8 cellular contexts compared by ENCODE assay signal in genomic region chr1:166167395-166167922, GRCh38. TPM values are rescaled to one million over a fixed set of nuclear protein-coding genes. Genes with fewer than 3 reads are reported as not detected.
DNase-seq lines count a peak whose midpoint lies in the region; ATAC-seq and TF ChIP-seq lines count a peak whose summit lies in the region.

No MANE protein-coding gene starts in this region.

- DNase-seq in DMS 273 (lab: John Stamatoyannopoulos, UW; ENCODE audit: unreplicated experiment) (peak; percentile 36), DMS 273 treated with DMSO at 0.1 percent for 48 hours (lab: John Stamatoyannopoulos, UW) (no peak), SJCRH30 (no peak), fibroblast of mammary gland (ENCODE audit: low read depth) (peak; percentile 12), omental fat pad (ENCODE audit: low spot score) (no peak), NCI-H1092 treated with DMSO at 0.1 percent for 48 hours (lab: John Stamatoyannopoulos, UW) (no peak)

- TF ChIP-seq CTCF in fibroblast of mammary gland (conservative IDR thresholded peaks at IDR 0.05; ENCODE audit: control insufficient read depth, insufficient read depth, low read depth, low read length): no peak
- no peak for TF ChIP-seq CTCF in omental fat pad (IDR thresholded peaks at IDR 0.05)

- H3K36me3 ChIP-seq in SJCRH30: no peaks in the 10 kb centered on the region

- no peaks in the 10 kb centered on the region for H3K27me3 ChIP-seq in SJCRH30

- ATAC-seq in omental fat pad (ENCODE audit: low FRiP score): peak; percentile 46
- no peak for ATAC-seq in GM21723 (IDR thresholded peaks at IDR 0.05; ENCODE audit: unreplicated experiment)
- no peak for ATAC-seq in HG03342 (IDR thresholded peaks at IDR 0.05; ENCODE audit: unreplicated experiment)

- no peaks in the 10 kb centered on the region for H3K9me3 ChIP-seq in SJCRH30 (replicated peaks)

- no peaks in the 10 kb centered on the region for H3K4me1 ChIP-seq in SJCRH30

- H3K27ac ChIP-seq in SJCRH30: no peak overlapping the region

- peak overlapping the region; percentile 68 for H3K4me3 ChIP-seq in SJCRH30
- peak overlapping the region; percentile 39 for H3K4me3 ChIP-seq in fibroblast of mammary gland (ENCODE audit: control insufficient read depth, low read depth, low read length)

RNA-seq across cellular contexts. Expression of gene FAM78B, which starts 0.7 kb away (rescaled TPM):
- 0.10 and 0.28 TPM in 2 replicates for total RNA-seq in SJCRH30 (2014; rRNA removed; shearing (Covaris generic))
- total RNA-seq in omental fat pad: 1 to 10 TPM; 1.1 to 2.0 (median 1.5) TPM

Comparison
In these comparisons a context has a peak if more than half of its experiments do, and no peak if none do; other contexts are left out.
1. DNase-seq: peak in DMS 273 (single experiment) and fibroblast of mammary gland (single experiment); none in DMS 273 treated with DMSO at 0.1 percent for 48 hours (single experiment), SJCRH30 (0 of 2), omental fat pad (single experiment) and NCI-H1092 treated with DMSO at 0.1 percent for 48 hours (single experiment).